In the genomic region with DNA sequence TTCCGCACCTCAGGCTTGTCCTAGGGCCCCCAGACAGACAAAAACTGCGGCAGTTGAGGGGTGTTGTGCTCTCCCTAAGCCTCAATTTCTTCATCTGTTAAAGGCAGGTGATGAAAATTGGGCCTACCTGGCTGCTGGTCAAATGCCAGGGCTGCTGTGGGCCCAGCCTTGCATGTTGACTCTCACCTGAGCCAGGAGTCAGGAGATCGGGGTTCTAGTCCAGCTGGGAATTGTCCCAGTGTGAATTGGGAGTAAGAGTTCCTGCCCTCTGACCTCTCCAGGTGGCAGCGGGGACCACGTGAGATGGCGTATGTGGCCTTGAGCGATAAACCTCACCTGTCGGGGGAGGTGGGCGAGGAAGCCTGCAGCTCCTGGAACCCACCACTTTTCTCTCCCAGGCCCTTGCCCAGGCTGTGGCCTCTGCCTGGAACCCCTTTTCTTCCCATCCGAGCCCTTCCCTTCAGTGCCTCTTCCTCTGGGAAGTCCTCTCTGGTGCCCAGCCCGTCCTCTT, we compare ENCODE assay signal across 8 cellular contexts.
DNase-seq lines count a peak whose midpoint lies in the region; ATAC-seq and TF ChIP-seq lines count a peak whose summit lies in the region.

No MANE protein-coding gene starts in this region.

- intact Hi-C loops in thyroid gland (cut with DNase I), result loop anchor here (5.0 to 10.0 kb wide), 2 partner anchors 137 to 291 kb away; no protein-coding TSS in a partner anchor

- H3K36me3 Mint-ChIP-seq in chondrocyte (ENCODE audit: low read depth) (no peaks in the 10 kb centered on the region), mesothelial cell of epicardium (no peaks in the 10 kb centered on the region)

- H3K4me3 ChIP-seq in thyroid gland (replicated peaks in 1 of 3), result peak overlapping the region in 1 of 3 donors; percentile 34

- TF ChIP-seq POLR2A in thyroid gland (IDR thresholded peaks at IDR 0.05), result no peak

- no peaks in the 10 kb centered on the region for H3K9me3 ChIP-seq in thyroid gland

- peak overlapping the region; percentile 84 to 93 (median 88) for H3K27ac ChIP-seq in thyroid gland

- H3K27me3 ChIP-seq in thyroid gland, result no peaks in the 10 kb centered on the region

- H3K27ac Mint-ChIP-seq in chondrocyte (ENCODE audit: unreplicated experiment) (peak overlapping the region; percentile 79), mesothelial cell of epicardium (peak overlapping the region; percentile 80)

- 92 to 98% methylated on average over 11 of the region's 11 CpGs for WGBS in thyroid gland, 2 donors

- peaks cover 26 to 54% of the 10 kb centered on the region in 2 donors for H3K4me1 ChIP-seq in thyroid gland

- H3K4me1 Mint-ChIP-seq in chondrocyte (ENCODE audit: low read depth), result peaks cover 80% of the 10 kb centered on the region
- H3K4me1 Mint-ChIP-seq in mesothelial cell of epicardium, result peaks cover 66% of the 10 kb centered on the region

- H3K9me3 Mint-ChIP-seq in chondrocyte (ENCODE audit: low read depth) (no peaks in the 10 kb centered on the region), mesothelial cell of epicardium (no peaks in the 10 kb centered on the region)

- H3K4me3 Mint-ChIP-seq in chondrocyte (ENCODE audit: unreplicated experiment) (peak overlapping the region; percentile 47), mesothelial cell of epicardium (peak overlapping the region; percentile 50)

- H3K27me3 Mint-ChIP-seq in chondrocyte (ENCODE audit: low read depth) (no peaks in the 10 kb centered on the region), mesothelial cell of epicardium (ENCODE audit: low read depth) (no peaks in the 10 kb centered on the region)

- no peaks in the 10 kb centered on the region for H3K36me3 ChIP-seq in thyroid gland

- TF ChIP-seq CTCF in chondrocyte (IDR thresholded peaks at IDR 0.05) (no peak), mesothelial cell of epicardium (IDR thresholded peaks at IDR 0.05; ENCODE audit: unreplicated experiment) (no peak), thyroid gland (IDR thresholded peaks at IDR 0.05) (no peak)

- DNase-seq in activated T-cell treated with anti-CD3 and anti-CD28 coated beads, Interleukin-2, amount 50 U/mL, for 1 hour, result peak; percentile 19
- no peak for DNase-seq in activated T-cell treated with anti-CD3 and anti-CD28 coated beads for 4 hours
- DNase-seq in chondrocyte (ENCODE audit: low spot score), result peak; percentile 54
- DNase-seq in mesothelial cell of epicardium (ENCODE audit: low spot score in 2 of 2, unreplicated experiment in 2 of 2), result no peak
- no peak for DNase-seq in thyroid gland
- no peak for DNase-seq in stimulated activated naive CD4-positive, alpha-beta T cell treated with Interleukin-2 at 50 U/mL for 16 hours (lab: John Stamatoyannopoulos, UW)

- ATAC-seq in HG03442 (IDR thresholded peaks at IDR 0.05; ENCODE audit: unreplicated experiment) (no peak), HG03432 (IDR thresholded peaks at IDR 0.05; ENCODE audit: unreplicated experiment) (no peak)

Comparison
In these comparisons a context has a peak if more than half of its experiments do, and no peak if none do; other contexts are left out.
1. DNase-seq: peak in activated T-cell treated with anti-CD3 and anti-CD28 coated beads, Interleukin-2, amount 50 U/mL, for 1 hour (single experiment) and chondrocyte (single experiment); none in activated T-cell treated with anti-CD3 and anti-CD28 coated beads for 4 hours (single experiment), mesothelial cell of epicardium (0 of 2), thyroid gland (0 of 2) and stimulated activated naive CD4-positive, alpha-beta T cell treated with Interleukin-2 at 50 U/mL for 16 hours (single experiment).